Comparison of ENCODE assay signal across 18 cellular contexts in the genomic region with DNA sequence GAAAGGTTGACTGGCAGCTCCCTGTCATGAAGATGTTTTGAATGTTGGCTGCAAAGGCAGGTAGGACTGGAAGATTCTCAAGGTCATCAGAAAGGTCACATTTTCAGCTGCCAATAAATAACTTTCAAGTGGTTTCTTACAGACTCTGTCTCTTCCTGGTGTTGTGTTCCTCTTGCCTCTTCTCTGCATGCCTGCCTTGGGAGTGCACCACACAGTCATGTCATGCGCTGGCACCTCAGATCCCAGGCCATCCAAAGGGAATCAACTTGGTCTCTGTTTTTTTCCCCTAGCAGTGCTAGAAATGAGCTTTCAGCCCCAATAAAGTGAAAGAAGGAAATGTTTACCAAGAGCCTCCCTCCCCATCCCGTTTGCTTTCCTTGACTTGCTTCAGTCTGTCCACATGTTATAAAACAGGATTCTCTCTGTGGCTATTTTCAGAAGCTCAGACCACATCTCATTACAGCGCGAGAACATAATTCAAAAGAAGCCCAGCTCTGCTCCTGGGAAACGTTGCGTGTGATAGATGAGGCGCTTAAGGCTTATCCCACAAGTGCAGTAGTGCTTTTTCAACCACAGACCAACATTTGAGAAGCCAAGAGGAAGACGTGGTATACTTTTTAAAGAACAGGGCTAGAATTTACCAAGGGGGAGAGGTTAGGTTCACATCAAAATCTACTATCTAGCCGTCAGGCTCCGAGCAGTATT.
DNase-seq lines count a peak whose midpoint lies in the region; ATAC-seq lines count a peak whose summit lies in the region.
"Had no signal": no experiment of that assay in that cellular context is flagged by ENCODE, and none has a peak within 500 bp of the region (broad histone marks: within the 10 kb centered on the region; RNA-seq: fewer than 3 reads in every experiment).

No MANE protein-coding gene starts in this region.

- H3K36me3 ChIP-seq in BLaER1 treated with 17β-estradiol and CSF1 and Interleukin-3, amounts not matched to agents 10 nM and 100 nM, result no peaks in the 10 kb centered on the region
- H3K36me3 ChIP-seq in naive thymus-derived CD4-positive, alpha-beta T cell (ENCODE audit: control insufficient read depth in 2 of 3, insufficient read depth in 3 of 3, low read length in 3 of 3), result no peaks in the 10 kb centered on the region
- H3K36me3 ChIP-seq: MG63, ovary had no signal

- peak overlapping the region in 6 of 10 donors; percentile 1 to 26 (median 13) for H3K4me3 Mint-ChIP-seq in naive thymus-derived CD4-positive, alpha-beta T cell
- H3K4me3 Mint-ChIP-seq in T-helper 17 cell, result no peak overlapping the region
- H3K4me3 Mint-ChIP-seq: activated T-helper 1 cell treated with anti-CD3 and anti-CD28 coated beads, Interleukin-12 subunit alpha, Interleukin-12 subunit beta, Interleukin-2, Interleukin-4 antibody, amounts not matched to agents 30 ng/mL and 10 ng/mL and 1 ng/mL, durations not matched to agents 14 hours and 24 hours and 36 hours had no signal

- CTCF ChIA-PET in naive thymus-derived CD4-positive, alpha-beta T cell (lab: Charles Lee), result no interaction called here

- intact Hi-C loops in naive thymus-derived CD4-positive, alpha-beta T cell (cut with micrococcal nuclease), result no loop called here

- H3K4me1 ChIP-seq in BLaER1 treated with 17β-estradiol and CSF1 and Interleukin-3, amounts not matched to agents 10 nM and 100 nM, result peaks cover 6 to 34% (median 30%) of the 10 kb centered on the region in 10 experiments; a peak in 18 of 20 replicates
- no peaks in the 10 kb centered on the region for H3K4me1 ChIP-seq in naive thymus-derived CD4-positive, alpha-beta T cell (ENCODE audit: control insufficient read depth in 2 of 2, insufficient read depth in 2 of 2, low read length in 2 of 2)

- no peak overlapping the region for H3K9ac ChIP-seq in BLaER1 treated with 17β-estradiol and CSF1 and Interleukin-3, amounts not matched to agents 10 nM and 100 nM

- POLR2A ChIA-PET in naive thymus-derived CD4-positive, alpha-beta T cell (lab: Charles Lee), result no interaction called here

- H3K27ac ChIP-seq in BLaER1 treated with 17β-estradiol and CSF1 and Interleukin-3, amounts not matched to agents 10 nM and 100 nM, result no peak overlapping the region
- no peak overlapping the region for H3K27ac ChIP-seq in naive thymus-derived CD4-positive, alpha-beta T cell (ENCODE audit: low read depth, low read length)
- H3K27ac ChIP-seq: ovary had no signal

- H3K9me3 Mint-ChIP-seq in naive thymus-derived CD4-positive, alpha-beta T cell, result peaks cover 0 to 5% (median 0%) of the 10 kb centered on the region in 11 donors
- H3K9me3 Mint-ChIP-seq: activated T-helper 1 cell treated with anti-CD3 and anti-CD28 coated beads, Interleukin-12 subunit alpha, Interleukin-12 subunit beta, Interleukin-2, Interleukin-4 antibody, amounts not matched to agents 30 ng/mL and 10 ng/mL and 1 ng/mL, durations not matched to agents 14 hours and 24 hours and 36 hours had no signal

- H3K27me3 ChIP-seq in BLaER1 treated with 17β-estradiol and CSF1 and Interleukin-3, amounts not matched to agents 10 nM and 100 nM, result no peaks in the 10 kb centered on the region
- no peaks in the 10 kb centered on the region for H3K27me3 ChIP-seq in naive thymus-derived CD4-positive, alpha-beta T cell (ENCODE audit: control insufficient read depth in 2 of 2, insufficient read depth in 2 of 2, low read length in 2 of 2)
- H3K27me3 ChIP-seq: MG63, ovary had no signal

- DNase-seq in Jurkat, Clone E6-1 (ENCODE audit: low read depth, low spot score), result peak; percentile 88
- DNase-seq in amniotic epithelial cell (ENCODE audit: low read depth) (peak; percentile 95), NCI-H82 (lab: John Stamatoyannopoulos, UW) (no peak), activated T-cell treated with anti-CD3 and anti-CD28 coated beads for 4 hours (no peak), T-helper 17 cell (no peak)
- no peak for DNase-seq in naive thymus-derived CD4-positive, alpha-beta T cell
- DNase-seq: activated CD4-positive, alpha-beta T cell treated with anti-CD3 and anti-CD28 coated beads, Interleukin-2, amount 50 U/mL, for 48 hours; Calu3; effector memory CD4-positive, alpha-beta T cell; MG63; NCI-H2029; NCI-H526; ovary; stimulated activated CD4-positive, alpha-beta T cell treated with anti-CD3 and anti-CD28 coated beads, Interleukin-4, amount 100 ng/mL, for 24 hours had no signal

- H3K4me1 Mint-ChIP-seq in naive thymus-derived CD4-positive, alpha-beta T cell, result peaks cover 0 to 15% (median 7%) of the 10 kb centered on the region in 7 donors
- H3K4me1 Mint-ChIP-seq in T-helper 17 cell, result no peaks in the 10 kb centered on the region

- peak overlapping the region in 1 of 9 donors; percentile 9 for H3K27ac Mint-ChIP-seq in naive thymus-derived CD4-positive, alpha-beta T cell
- H3K27ac Mint-ChIP-seq in T-helper 17 cell, result no peak overlapping the region
- H3K27ac Mint-ChIP-seq: activated T-helper 1 cell treated with anti-CD3 and anti-CD28 coated beads, Interleukin-12 subunit alpha, Interleukin-12 subunit beta, Interleukin-2, Interleukin-4 antibody, amounts not matched to agents 30 ng/mL and 10 ng/mL and 1 ng/mL, durations not matched to agents 14 hours and 24 hours and 36 hours had no signal

- no peak overlapping the region for H3K4me3 ChIP-seq in BLaER1 treated with 17β-estradiol and CSF1 and Interleukin-3, amounts not matched to agents 10 nM and 100 nM
- H3K4me3 ChIP-seq in Jurkat, Clone E6-1 (ENCODE audit: low read length), result peak overlapping the region; percentile 28
- no peak overlapping the region for H3K4me3 ChIP-seq in naive thymus-derived CD4-positive, alpha-beta T cell (ENCODE audit: low read length)
- H3K4me3 ChIP-seq: GM12878, MG63, ovary had no signal

- no peaks in the 10 kb centered on the region; a peak in 2 of 22 replicates for H3K9me3 ChIP-seq in BLaER1 treated with 17β-estradiol and CSF1 and Interleukin-3, amounts not matched to agents 10 nM and 100 nM (replicated peaks in 1 of 11)
- no peaks in the 10 kb centered on the region for H3K9me3 ChIP-seq in naive thymus-derived CD4-positive, alpha-beta T cell (ENCODE audit: control insufficient read depth in 2 of 3, low read length in 3 of 3)
- no peaks in the 10 kb centered on the region for H3K9me3 ChIP-seq in T-helper 17 cell (ENCODE audit: control insufficient read depth, low read length, poor library complexity, severe bottlenecking)
- H3K9me3 ChIP-seq: MG63, ovary had no signal

- H4K20me1 ChIP-seq in BLaER1 treated with 17β-estradiol and CSF1 and Interleukin-3, amounts not matched to agents 10 nM and 100 nM, result no peaks in the 10 kb centered on the region

- H3K36me3 Mint-ChIP-seq in naive thymus-derived CD4-positive, alpha-beta T cell, result no peaks in the 10 kb centered on the region
- H3K36me3 Mint-ChIP-seq in T-helper 17 cell (ENCODE audit: low read depth), result no peaks in the 10 kb centered on the region

- H3K4me2 ChIP-seq in BLaER1 treated with 17β-estradiol and CSF1 and Interleukin-3, amounts not matched to agents 10 nM and 100 nM, result peak overlapping the region; percentile 46 to 69 (median 62)

- peaks cover 0 to 15% (median 5%) of the 10 kb centered on the region in 5 donors for H3K27me3 Mint-ChIP-seq in naive thymus-derived CD4-positive, alpha-beta T cell
- no peaks in the 10 kb centered on the region for H3K27me3 Mint-ChIP-seq in T-helper 17 cell

- no peak for ATAC-seq in naive thymus-derived CD4-positive, alpha-beta T cell
- ATAC-seq in GM18873 (IDR thresholded peaks at IDR 0.05; ENCODE audit: low FRiP score, unreplicated experiment), result no peak
- no peak for ATAC-seq in T-helper 17 cell
- ATAC-seq: GM12878 had no signal

Comparison
In these comparisons a context has a peak if more than half of its experiments do, and no peak if none do; other contexts are left out.
1. DNase-seq: peak in Jurkat, Clone E6-1 (single experiment) and amniotic epithelial cell (single experiment); none in naive thymus-derived CD4-positive, alpha-beta T cell (0 of 9), NCI-H82 (single experiment), activated T-cell treated with anti-CD3 and anti-CD28 coated beads for 4 hours (single experiment) and T-helper 17 cell (0 of 3).